In the genomic region with DNA sequence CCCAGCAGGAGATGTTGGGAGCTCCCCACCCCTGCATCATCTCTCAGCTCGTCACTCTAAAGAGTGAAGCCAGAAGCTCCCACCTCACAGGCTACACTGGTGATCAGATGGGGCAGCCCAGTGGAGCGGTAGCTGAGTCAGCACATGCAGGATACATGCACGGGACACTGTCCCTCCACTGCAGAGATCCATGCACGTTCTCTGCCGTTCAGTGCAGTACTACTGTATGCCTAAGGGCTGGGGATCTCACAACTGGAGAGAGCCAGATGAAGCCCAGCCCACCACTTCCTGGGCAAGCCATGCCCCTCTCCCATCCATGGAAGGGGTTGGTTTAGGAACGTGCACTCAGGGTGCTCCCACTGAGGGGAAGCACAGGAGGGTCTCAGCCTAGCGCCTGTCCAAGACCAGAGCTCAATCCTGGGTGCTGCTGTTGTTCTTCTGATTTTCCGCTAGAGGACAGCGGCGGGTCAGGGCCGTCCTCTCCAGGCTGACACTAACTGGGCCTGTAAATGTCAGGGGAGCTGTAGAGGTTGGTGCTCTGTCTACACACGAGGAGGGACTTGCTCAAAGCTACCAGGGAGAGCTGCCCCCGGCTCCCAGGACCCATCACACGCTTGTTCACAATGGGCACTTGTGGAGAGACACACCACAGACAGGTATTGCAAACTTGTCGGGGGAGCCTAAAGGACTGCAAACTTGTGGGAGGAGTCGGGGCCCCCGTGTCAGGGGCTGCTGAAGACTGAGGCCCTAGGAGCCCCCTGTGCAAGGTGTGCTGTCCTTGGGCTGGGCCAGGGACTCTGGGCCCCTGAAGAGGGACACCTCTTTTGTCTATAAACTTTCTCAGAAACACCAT, we compare ENCODE assay signal across 8 cellular contexts. TPM values are rescaled to one million over a fixed set of nuclear protein-coding genes. Genes with fewer than 3 reads are reported as not detected.
DNase-seq lines count a peak whose midpoint lies in the region; ATAC-seq and TF ChIP-seq lines count a peak whose summit lies in the region.

No MANE protein-coding gene starts in this region.

- no peak overlapping the region for H3K4me3 Mint-ChIP-seq in neural progenitor cell

- TF ChIP-seq POLR2A in esophagus squamous epithelium (IDR thresholded peaks at IDR 0.05): no peak

- H3K36me3 ChIP-seq in esophagus squamous epithelium: no peaks in the 10 kb centered on the region
- H3K36me3 ChIP-seq in neural progenitor cell: no peaks in the 10 kb centered on the region

- peaks cover 3% of the 10 kb centered on the region for H3K9me3 Mint-ChIP-seq in neural progenitor cell

- peak; percentile 67 for ATAC-seq in HG02642 (IDR thresholded peaks at IDR 0.05; ENCODE audit: poor library complexity, unreplicated experiment)

- peak; percentile 56 for DNase-seq in AG10803 (ENCODE audit: low read depth)
- DNase-seq in NCI-H146 (lab: John Stamatoyannopoulos, UW): peak; percentile 60
- peak; percentile 31 to 38 for DNase-seq in activated CD4-positive, alpha-beta T cell treated with anti-CD3 and anti-CD28 coated beads for 4 hours
- no peak for DNase-seq in esophagus squamous epithelium (lab: John Stamatoyannopoulos, UW)
- DNase-seq in neural progenitor cell (ENCODE audit: low spot score): peak; percentile 74
- DNase-seq in amniotic stem cell (lab: John Stamatoyannopoulos, UW): no peak

- H3K4me2 ChIP-seq in neural progenitor cell: no peak overlapping the region

- peaks cover 7% of the 10 kb centered on the region for H3K4me1 Mint-ChIP-seq in neural progenitor cell

- peaks cover 8% of the 10 kb centered on the region for H3F3A ChIP-seq in neural progenitor cell (ENCODE audit: low read depth)

- H3K79me2 ChIP-seq in neural progenitor cell (ENCODE audit: low read depth): no peaks in the 10 kb centered on the region

- intact Hi-C loops in esophagus squamous epithelium (cut with DNase I): no loop called here

- H3K27ac Mint-ChIP-seq in neural progenitor cell: no peak overlapping the region

- H3K9ac ChIP-seq in neural progenitor cell: no peak overlapping the region

- H3K4me1 ChIP-seq in esophagus squamous epithelium: peaks cover 3 to 28% (median 6%) of the 10 kb centered on the region in 3 donors
- H3K4me1 ChIP-seq in neural progenitor cell: no peaks in the 10 kb centered on the region

- peaks cover 5% of the 10 kb centered on the region for H3K27me3 Mint-ChIP-seq in neural progenitor cell (ENCODE audit: insufficient read depth, low read depth)

- H4K20me1 ChIP-seq in neural progenitor cell (ENCODE audit: low read depth): no peaks in the 10 kb centered on the region

- no peak overlapping the region for H2AFZ ChIP-seq in neural progenitor cell (replicated peaks)

- H3K27ac ChIP-seq in esophagus squamous epithelium (no peak overlapping the region), neural progenitor cell (no peak overlapping the region)

- peaks cover 0 to 7% (median 0%) of the 10 kb centered on the region in 4 donors for H3K27me3 ChIP-seq in esophagus squamous epithelium
- no peaks in the 10 kb centered on the region for H3K27me3 ChIP-seq in neural progenitor cell

- H3K9me3 ChIP-seq in esophagus squamous epithelium (no peaks in the 10 kb centered on the region), neural progenitor cell (ENCODE audit: low read depth) (no peaks in the 10 kb centered on the region)

- WGBS in esophagus squamous epithelium, 2 donors: 60% methylated on average over 1 of the region's 17 CpGs

- H3K36me3 Mint-ChIP-seq in neural progenitor cell: no peaks in the 10 kb centered on the region

- H3K4me3 ChIP-seq in AG10803 (ENCODE audit: low read length) (no peak overlapping the region), esophagus squamous epithelium (no peak overlapping the region), neural progenitor cell (no peak overlapping the region)

- TF ChIP-seq CTCF in AG10803 (conservative IDR thresholded peaks at IDR 0.05; ENCODE audit: low read length) (peak; percentile 83), GM12873 (IDR thresholded peaks at IDR 0.05; ENCODE audit: insufficient read depth, low read depth, low read length, missing control alignments) (peak; percentile 91), esophagus squamous epithelium (IDR thresholded peaks at IDR 0.05) (peak; percentile 67 to 90 (median 82)), neural progenitor cell (IDR thresholded peaks at IDR 0.05) (peak; percentile 76)

RNA-seq across cellular contexts. Expression of a gene that starts 18.2 kb away (rescaled TPM):
- 10 to 100 TPM; 13.5 to 26.7 (median 15.7) TPM for total RNA-seq in esophagus squamous epithelium
- 0.24 and 1.2 TPM in 2 replicates for total RNA-seq in neural progenitor cell (ENCODE audit: low replicate concordance)

RNA-seq across cellular contexts. Expression of a gene that starts 22.3 kb away (rescaled TPM):
- 10 to 100 TPM; 24.6 to 31.2 (median 27.1) TPM for total RNA-seq in esophagus squamous epithelium
- 0.22 and 0.25 TPM in 2 replicates for total RNA-seq in neural progenitor cell (ENCODE audit: low replicate concordance)

Comparison
In these comparisons a context has a peak if more than half of its experiments do, and no peak if none do; other contexts are left out.
1. DNase-seq: peak in AG10803 (single experiment), NCI-H146 (single experiment), activated CD4-positive, alpha-beta T cell treated with anti-CD3 and anti-CD28 coated beads for 4 hours (2 of 2) and neural progenitor cell (single experiment); none in esophagus squamous epithelium (single experiment) and amniotic stem cell (single experiment).
2. RNA of a gene that starts 22.3 kb away (total RNA-seq): 24.6 to 31.2 TPM in esophagus squamous epithelium; 0.22 to 0.25 TPM in neural progenitor cell; every median in the first group is over 10 times any median in the second.
3. Peak in every context shown above with its lines, with median percentiles within 50 percentile points of each other: CTCF ChIP-seq.